Comparison of ENCODE assay signal across 23 cellular contexts in genomic region chr1:2014726-2015382, GRCh38. TPM values are rescaled to one million over a fixed set of nuclear protein-coding genes. Genes with fewer than 3 reads are reported as not detected.
A peak's percentile ranks its signal among the peaks of the same experiment; 100 is the strongest.
DNase-seq lines count a peak whose midpoint lies in the region; ATAC-seq and TF ChIP-seq lines count a peak whose summit lies in the region.
"Had no signal": no experiment of that assay in that cellular context is flagged by ENCODE, and none has a peak within 500 bp of the region (broad histone marks: within the 10 kb centered on the region; RNA-seq: fewer than 3 reads in every experiment).

No MANE protein-coding gene starts in this region.

- H3K9me3 Mint-ChIP-seq in endothelial cell (ENCODE audit: unreplicated experiment) (no peaks in the 10 kb centered on the region), glutamatergic neuron (ENCODE audit: unreplicated experiment) (peaks cover 2% of the 10 kb centered on the region)
- H3K9me3 Mint-ChIP-seq: naive thymus-derived CD8-positive, alpha-beta T cell had no signal

- H3K4me3 ChIP-seq in H7 (ENCODE audit: insufficient read depth, low read depth, low read length) (no peak overlapping the region), RWPE2 (ENCODE audit: severe bottlenecking) (no peak overlapping the region)
- H3K4me3 ChIP-seq: SJCRH30, testis had no signal

- H3K4me1 ChIP-seq in RWPE2 (ENCODE audit: insufficient read depth, poor library complexity, severe bottlenecking) = no peaks in the 10 kb centered on the region
- no peaks in the 10 kb centered on the region for H3K4me1 ChIP-seq in foreskin keratinocyte
- H3K4me1 ChIP-seq: parathyroid adenoma, SJCRH30, testis had no signal

- peaks cover 3% of the 10 kb centered on the region for H3K36me3 Mint-ChIP-seq in endothelial cell (ENCODE audit: low read depth, unreplicated experiment)
- H3K36me3 Mint-ChIP-seq in glutamatergic neuron (ENCODE audit: unreplicated experiment) = no peaks in the 10 kb centered on the region

- H3K36me3 ChIP-seq in H7 (replicated peaks; ENCODE audit: control insufficient read depth, insufficient read depth, low read length) = no peaks in the 10 kb centered on the region
- no peaks in the 10 kb centered on the region for H3K36me3 ChIP-seq in RWPE2 (ENCODE audit: low read depth)
- H3K36me3 ChIP-seq: SJCRH30 had no signal

- TF ChIP-seq CTCF in RWPE2 (IDR thresholded peaks at IDR 0.05; ENCODE audit: poor library complexity, severe bottlenecking) (no peak), endothelial cell (IDR thresholded peaks at IDR 0.05; ENCODE audit: unreplicated experiment) (no peak), glutamatergic neuron (IDR thresholded peaks at IDR 0.05; ENCODE audit: partially characterized antibody, unreplicated experiment) (no peak), foreskin keratinocyte (conservative IDR thresholded peaks at IDR 0.05) (no peak)

- H3K27ac Mint-ChIP-seq in endothelial cell (ENCODE audit: unreplicated experiment) (peak overlapping the region; percentile 38), glutamatergic neuron (ENCODE audit: unreplicated experiment) (no peak overlapping the region)

- H3K4me1 Mint-ChIP-seq in endothelial cell (ENCODE audit: unreplicated experiment) = peaks cover 30% of the 10 kb centered on the region
- H3K4me1 Mint-ChIP-seq in glutamatergic neuron (ENCODE audit: low read depth, unreplicated experiment) = peaks cover 2% of the 10 kb centered on the region

- H3K9me3 ChIP-seq in RWPE2 (ENCODE audit: severe bottlenecking) = no peaks in the 10 kb centered on the region
- H3K9me3 ChIP-seq: SJCRH30, testis had no signal

- H3K4me3 Mint-ChIP-seq in endothelial cell (ENCODE audit: unreplicated experiment) = no peak overlapping the region
- no peak overlapping the region for H3K4me3 Mint-ChIP-seq in glutamatergic neuron (ENCODE audit: unreplicated experiment)
- H3K4me3 Mint-ChIP-seq: naive thymus-derived CD8-positive, alpha-beta T cell had no signal

- ATAC-seq in RWPE2 (ENCODE audit: low read depth) (peak; percentile 76), foreskin keratinocyte (no peak), HG02588 (IDR thresholded peaks at IDR 0.05; ENCODE audit: unreplicated experiment) (no peak)
- ATAC-seq: naive thymus-derived CD8-positive, alpha-beta T cell had no signal

- H3K27me3 ChIP-seq in H7 (ENCODE audit: control insufficient read depth, insufficient read depth, low read length) (peaks cover 9% of the 10 kb centered on the region), RWPE2 (ENCODE audit: insufficient read depth, poor library complexity, severe bottlenecking) (peaks cover 18% of the 10 kb centered on the region), foreskin keratinocyte (peaks cover 34% of the 10 kb centered on the region)
- H3K27me3 ChIP-seq: testis had no signal

- H3K27me3 Mint-ChIP-seq in endothelial cell (ENCODE audit: unreplicated experiment) (peaks cover 11% of the 10 kb centered on the region), glutamatergic neuron (ENCODE audit: unreplicated experiment) (peaks cover 10% of the 10 kb centered on the region)

- DNase-seq in A172 (ENCODE audit: low spot score) (peak; percentile 48), H7 (peak; percentile 58), RWPE2 (ENCODE audit: low spot score) (peak; percentile 56), endothelial cell (ENCODE audit: low spot score) (no peak), glutamatergic neuron (no peak), foreskin keratinocyte (no peak)
- DNase-seq in activated CD8-positive, alpha-beta memory T cell treated with anti-CD3 and anti-CD28 coated beads, Interleukin-2, amount 50 U/mL, for 4 hours = no peak
- DNase-seq: activated CD4-positive, alpha-beta T cell treated with anti-CD3 and anti-CD28 coated beads, Interleukin-2, amount 50 U/mL, for 1 hour; activated CD8-positive, alpha-beta memory T cell treated with anti-CD3 and anti-CD28 coated beads, Interleukin-2, amount 50 U/mL, for 48 hours; activated effector memory CD4-positive, alpha-beta T cell treated with Interleukin-2 at 50 U/mL for 16 hours; erythroblast; NCI-H1694; NCI-H774; SJCRH30; testis had no signal

- H3K27ac ChIP-seq in RWPE2 (ENCODE audit: poor library complexity, severe bottlenecking) (no peak overlapping the region), foreskin keratinocyte (no peak overlapping the region)
- H3K27ac ChIP-seq: parathyroid adenoma, SJCRH30, testis, VCaP had no signal

RNA-seq across cellular contexts. Expression of gene GABRD, which starts 4.3 kb away (rescaled TPM):
- total RNA-seq in A172 (2014; rRNA removed; shearing (Covaris generic)) = 0.07 and 0.26 TPM in 2 replicates
- 2.7 and 5.1 TPM in 2 replicates for total RNA-seq in H7 (2014; rRNA removed; shearing (Covaris generic))
- total RNA-seq in endothelial cell (ENCODE audit: unreplicated experiment) = 0.64 TPM
- total RNA-seq in glutamatergic neuron (ENCODE audit: unreplicated experiment) = 2.5 TPM
- total RNA-seq in foreskin keratinocyte = not detected in 2 replicates
- polyA plus RNA-seq in foreskin keratinocyte = not detected in 2 replicates
- total RNA-seq: kidney epithelial cell; naive thymus-derived CD8-positive, alpha-beta T cell; OCI-LY7; SJCRH30; T-helper 1 cell treated with Interleukin-12 subunit alpha and Interleukin-12 subunit beta and Interleukin-4 antibody, amounts not matched to agents 30 ng/mL and 1 ng/mL, for 36 hours had no signal
- polyA plus RNA-seq: naive thymus-derived CD8-positive, alpha-beta T cell had no signal

RNA-seq across cellular contexts. Expression of gene CFAP74, which starts 11.3 kb away (rescaled TPM):
- total RNA-seq in A172 (2014; rRNA removed; shearing (Covaris generic)) = not detected in 2 replicates
- not detected in 2 replicates for total RNA-seq in H7 (2014; rRNA removed; shearing (Covaris generic))
- total RNA-seq in endothelial cell (ENCODE audit: unreplicated experiment) (not detected), glutamatergic neuron (ENCODE audit: unreplicated experiment) (not detected), foreskin keratinocyte (0.03 and 0.07 TPM in 2 replicates)
- polyA plus RNA-seq in foreskin keratinocyte = 0.01 TPM in 1 of 2 replicates, not detected in the other
- total RNA-seq: dermis microvascular lymphatic vessel endothelial cell; kidney epithelial cell; naive thymus-derived CD8-positive, alpha-beta T cell; OCI-LY7; SJCRH30; T-helper 1 cell treated with Interleukin-12 subunit alpha and Interleukin-12 subunit beta and Interleukin-4 antibody, amounts not matched to agents 30 ng/mL and 1 ng/mL, for 36 hours had no signal
- polyA plus RNA-seq: naive thymus-derived CD8-positive, alpha-beta T cell had no signal

RNA-seq across cellular contexts. Expression of gene PRKCZ, which starts 35.4 kb away (rescaled TPM):
- 1.6 and 2.1 TPM in 2 replicates for total RNA-seq in A172 (2014; rRNA removed; shearing (Covaris generic))
- total RNA-seq in H7 (2014; rRNA removed; shearing (Covaris generic)) = 38.5 and 41.8 TPM in 2 replicates
- total RNA-seq in endothelial cell (ENCODE audit: unreplicated experiment) (23.1 TPM), glutamatergic neuron (ENCODE audit: unreplicated experiment) (120 TPM), foreskin keratinocyte (26.0 and 28.3 TPM in 2 replicates)
- 23.7 and 27.3 TPM in 2 replicates for polyA plus RNA-seq in foreskin keratinocyte

Comparison
In these comparisons a context has a peak if more than half of its experiments do, and no peak if none do; other contexts are left out.
1. DNase-seq: peak in A172 (single experiment), H7 (single experiment) and RWPE2 (single experiment); none in endothelial cell (single experiment), activated CD8-positive, alpha-beta memory T cell treated with anti-CD3 and anti-CD28 coated beads, Interleukin-2, amount 50 U/mL, for 4 hours (single experiment), glutamatergic neuron (single experiment) and foreskin keratinocyte (0 of 2).